ENCODE assay signal across 28 cellular contexts in the genomic region with DNA sequence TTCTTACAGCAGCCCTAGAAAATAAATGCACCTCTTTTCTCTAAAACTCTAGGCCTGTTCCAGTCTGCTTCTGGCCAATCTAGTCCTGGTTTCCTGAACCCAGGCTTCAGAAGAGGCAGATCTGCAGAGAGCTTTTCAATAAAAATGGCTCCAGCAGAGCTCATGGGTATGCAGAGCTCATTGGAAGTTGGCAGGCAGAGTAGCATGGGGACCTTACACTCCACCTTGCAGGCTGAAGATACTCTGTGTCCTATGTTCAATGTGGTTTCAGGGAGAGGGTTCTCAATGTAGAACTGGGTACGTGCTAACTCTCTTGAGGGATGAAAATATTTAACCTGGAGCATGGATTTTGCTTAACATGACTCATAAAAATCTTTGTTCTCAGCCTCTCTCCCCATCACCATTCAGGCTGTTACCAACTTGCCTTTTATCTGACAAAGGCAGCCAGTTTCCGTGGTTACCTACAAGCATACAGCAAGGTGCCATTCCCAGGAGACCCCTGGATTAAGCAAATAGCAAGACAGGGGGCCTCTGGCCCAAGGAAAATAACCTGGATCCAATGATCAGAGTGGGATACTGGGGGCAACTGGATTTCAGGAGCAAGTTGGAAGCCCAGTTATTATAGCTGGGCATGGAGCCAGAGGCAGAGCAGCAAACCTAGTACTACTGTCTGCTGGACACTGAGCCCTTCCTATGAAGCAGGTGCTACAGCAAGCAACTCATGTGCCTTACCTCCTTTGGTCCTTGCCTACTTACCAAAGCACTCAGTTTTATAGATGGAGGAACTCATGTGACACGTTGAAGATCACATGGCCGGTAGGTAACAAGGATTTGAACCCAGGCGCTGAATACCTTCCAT.
DNase-seq lines count a peak whose midpoint lies in the region; ATAC-seq and TF ChIP-seq lines count a peak whose summit lies in the region.
"Had no signal": no experiment of that assay in that cellular context is flagged by ENCODE, and none has a peak within 500 bp of the region (broad histone marks: within the 10 kb centered on the region; RNA-seq: fewer than 3 reads in every experiment).

No MANE protein-coding gene starts in this region.

- TF ChIP-seq CTCF in esophagus muscularis mucosa (IDR thresholded peaks at IDR 0.05) = no peak
- no peak for TF ChIP-seq CTCF in transverse colon (IDR thresholded peaks at IDR 0.05)

- in situ Hi-C loops in transverse colon (cut with MboI; ENCODE audit: low pct_ligation_motif_present in 1 of 4, low pct_unique_long_range_greater_than_20kb in 1 of 4, low sequenced_read_pairs in 3 of 4) = no loop called here

- H3K36me3 Mint-ChIP-seq in activated naive CD4-positive, alpha-beta T cell treated with anti-CD3 and anti-CD28 coated beads, Interleukin-2, amount 50 U/mL, for 24 hours = no peaks in the 10 kb centered on the region
- H3K36me3 Mint-ChIP-seq: activated naive CD4-positive, alpha-beta T cell treated with anti-CD3 and anti-CD28 coated beads, Interleukin-2, amount 10 ng/mL, durations not matched to agents 7 days and 5 days had no signal

- no peak for ATAC-seq in GM18505 (IDR thresholded peaks at IDR 0.05; ENCODE audit: unreplicated experiment)
- no peak for ATAC-seq in HG03025 (IDR thresholded peaks at IDR 0.05; ENCODE audit: low FRiP score, unreplicated experiment)
- ATAC-seq: esophagus mucosa, foreskin keratinocyte, heart right ventricle, mucosa of descending colon had no signal

- 87% methylated on average over 3 of the region's 5 CpGs for WGBS in esophagus muscularis mucosa
- 79 to 80% methylated on average over 1 to 5 of the region's 5 CpGs for WGBS in transverse colon (ENCODE audit: low coverage in 1 of 2), 2 donors

- peaks cover 3% of the 10 kb centered on the region for H3K4me1 Mint-ChIP-seq in activated naive CD4-positive, alpha-beta T cell treated with anti-CD3 and anti-CD28 coated beads, Interleukin-2, amount 50 U/mL, for 24 hours
- H3K4me1 Mint-ChIP-seq: nephron had no signal

- no peaks in the 10 kb centered on the region for H3K9me3 ChIP-seq in esophagus muscularis mucosa
- H3K9me3 ChIP-seq in transverse colon = no peaks in the 10 kb centered on the region
- H3K9me3 ChIP-seq: heart right ventricle, mucosa of descending colon, SJSA1, uterus had no signal

- no peaks in the 10 kb centered on the region for H3K27me3 Mint-ChIP-seq in activated naive CD4-positive, alpha-beta T cell treated with anti-CD3 and anti-CD28 coated beads, Interleukin-2, amount 50 U/mL, for 24 hours

- no peak for DNase-seq in activated naive CD4-positive, alpha-beta T cell treated with anti-CD3 and anti-CD28 coated beads, Interleukin-2, amount 50 U/mL, for 16 hours
- peak; percentile 51 for DNase-seq in NCI-H2196 (lab: John Stamatoyannopoulos, UW; ENCODE audit: unreplicated experiment)
- DNase-seq in esophagus muscularis mucosa (ENCODE audit: extremely low spot score) = peak; percentile 66
- peak; percentile 15 for DNase-seq in transverse colon
- DNase-seq: activated CD4-positive, alpha-beta T cell treated with anti-CD3 and anti-CD28 coated beads, Interleukin-2, amount 50 U/mL, for 1 hour; activated CD8-positive, alpha-beta memory T cell treated with anti-CD3 and anti-CD28 coated beads, Interleukin-2, amount 50 U/mL, for 48 hours; activated naive CD4-positive, alpha-beta T cell treated with anti-CD3 and anti-CD28 coated beads, Interleukin-2, amount 10 ng/mL, durations not matched to agents 7 days and 5 days; aorta; cortex of kidney; EL; GOT3; heart right ventricle; mucosa of descending colon; NCI-H1048; NCI-H526 treated with DMSO at 0.1 percent for 48 hours; posterior cingulate gyrus; RPMI8226; stimulated activated naive CD4-positive, alpha-beta T cell treated with Interleukin-2 at 50 U/mL for 16 hours; uterus had no signal

- no peak overlapping the region for H3K4me3 ChIP-seq in esophagus muscularis mucosa
- H3K4me3 ChIP-seq in transverse colon = no peak overlapping the region
- H3K4me3 ChIP-seq: heart right ventricle, lung, mucosa of descending colon, SJSA1, uterus had no signal

- TF ChIP-seq POLR2A in esophagus muscularis mucosa (IDR thresholded peaks at IDR 0.05; ENCODE audit: low read depth) = no peak
- TF ChIP-seq POLR2A in transverse colon (IDR thresholded peaks at IDR 0.05) = no peak
- TF ChIP-seq POLR2A in GM18505 (IDR thresholded peaks at IDR 0.05; ENCODE audit: borderline replicate concordance, extremely low read depth, insufficient read depth, insufficient read length) = no peak

- intact Hi-C loops in esophagus muscularis mucosa (cut with DNase I) (no loop called here), transverse colon (cut with DNase I; ENCODE audit: low total_unique reads) (no loop called here)

- H3K27me3 ChIP-seq in esophagus muscularis mucosa = no peaks in the 10 kb centered on the region
- H3K27me3 ChIP-seq in transverse colon = no peaks in the 10 kb centered on the region
- H3K27me3 ChIP-seq: foreskin keratinocyte, heart right ventricle, SJSA1, uterus had no signal

- H3K27ac ChIP-seq in esophagus muscularis mucosa (replicated peaks in 1 of 4) = no peak overlapping the region
- H3K27ac ChIP-seq in transverse colon = no peak overlapping the region
- H3K27ac ChIP-seq: C4-2B, foreskin keratinocyte, heart right ventricle, SJSA1, uterus had no signal

- H3K4me3 Mint-ChIP-seq in activated naive CD4-positive, alpha-beta T cell treated with anti-CD3 and anti-CD28 coated beads, Interleukin-2, amount 50 U/mL, for 24 hours = no peak overlapping the region
- H3K4me3 Mint-ChIP-seq: activated naive CD4-positive, alpha-beta T cell treated with anti-CD3 and anti-CD28 coated beads, Interleukin-2, amount 10 ng/mL, durations not matched to agents 7 days and 5 days; nephron had no signal

- H3K36me3 ChIP-seq in esophagus muscularis mucosa (no peaks in the 10 kb centered on the region), transverse colon (no peaks in the 10 kb centered on the region)
- H3K36me3 ChIP-seq: heart right ventricle, SJSA1, uterus had no signal

- no peaks in the 10 kb centered on the region for H3K4me1 ChIP-seq in esophagus muscularis mucosa
- peaks cover 0 to 16% (median 7%) of the 10 kb centered on the region in 4 donors for H3K4me1 ChIP-seq in transverse colon
- H3K4me1 ChIP-seq: foreskin keratinocyte, uterus had no signal

- H3K27ac Mint-ChIP-seq in activated naive CD4-positive, alpha-beta T cell treated with anti-CD3 and anti-CD28 coated beads, Interleukin-2, amount 50 U/mL, for 24 hours = peak overlapping the region; percentile 23
- H3K27ac Mint-ChIP-seq: activated naive CD4-positive, alpha-beta T cell treated with anti-CD3 and anti-CD28 coated beads, Interleukin-2, amount 10 ng/mL, durations not matched to agents 7 days and 5 days; nephron had no signal

- no peaks in the 10 kb centered on the region for H3K9me3 Mint-ChIP-seq in activated naive CD4-positive, alpha-beta T cell treated with anti-CD3 and anti-CD28 coated beads, Interleukin-2, amount 50 U/mL, for 24 hours
- H3K9me3 Mint-ChIP-seq: activated naive CD4-positive, alpha-beta T cell treated with anti-CD3 and anti-CD28 coated beads, Interleukin-2, amount 10 ng/mL, durations not matched to agents 7 days and 5 days; nephron had no signal

- TF ChIP-seq EP300 in esophagus muscularis mucosa (IDR thresholded peaks at IDR 0.05) (no peak), transverse colon (IDR thresholded peaks at IDR 0.05; ENCODE audit: low read depth) (no peak)
